1 cellular context compared by ENCODE assay signal in genomic region chr17:76405607-76405966, GRCh38.
TF ChIP-seq lines count a peak whose summit lies in the region.

No MANE protein-coding gene starts in this region.

TF ChIP-seq in GM23338, 12 proteins besides CTCF, POLR2A, EP300 and RAD21 (continued from another document):
- no peak for TF ChIP-seq REST (IDR thresholded peaks at IDR 0.05; ENCODE audit: unreplicated experiment)
- TF ChIP-seq ZNF462 (CRISPR knock-in tag; IDR thresholded peaks at IDR 0.05): no peak
- TF ChIP-seq ETS1 (IDR thresholded peaks at IDR 0.05): no peak
- TF ChIP-seq STAT1 (IDR thresholded peaks at IDR 0.05; ENCODE audit: unreplicated experiment): no peak
- no peak for TF ChIP-seq NANOG (IDR thresholded peaks at IDR 0.05; ENCODE audit: borderline replicate concordance)
- no peak for TF ChIP-seq POLR2AphosphoS5 (IDR thresholded peaks at IDR 0.05; ENCODE audit: low read depth)
- TF ChIP-seq EZH2phosphoT487 (IDR thresholded peaks at IDR 0.05; ENCODE audit: unreplicated experiment): no peak
- no peak for TF ChIP-seq ZNF114 (CRISPR knock-in tag; IDR thresholded peaks at IDR 0.05)
- no peak for TF ChIP-seq ZNF331 (CRISPR knock-in tag; IDR thresholded peaks at IDR 0.05; ENCODE audit: low read depth)
TF ChIP-seq in GM23338: peak in this region for 0.
